ENCODE assay signal across 2 cellular contexts in the genomic region with DNA sequence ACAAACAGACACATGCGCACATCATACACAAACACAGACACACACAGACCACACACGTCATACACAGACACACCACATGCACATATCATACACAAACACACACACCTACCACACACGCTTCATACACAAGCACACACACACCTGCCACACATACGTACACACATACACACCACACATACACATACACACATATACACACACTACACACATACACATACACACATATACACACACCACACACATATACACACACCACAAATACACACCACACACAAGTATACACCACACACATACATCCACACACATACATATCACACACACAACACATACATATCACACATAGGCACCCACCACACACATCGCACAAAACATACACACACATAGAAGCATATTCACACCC.
TF ChIP-seq lines count a peak whose summit lies in the region.

No MANE protein-coding gene starts in this region.

TF ChIP-seq in IMR-90, 13 proteins besides CTCF, POLR2A, EP300 and RAD21:
- no peak for TF ChIP-seq NFE2L2 (IDR thresholded peaks at IDR 0.05; ENCODE audit: low read depth, low read length)
- no peak for TF ChIP-seq MAFK (IDR thresholded peaks at IDR 0.05; ENCODE audit: low read depth, low read length)
- no peak for TF ChIP-seq CHD1 (IDR thresholded peaks at IDR 0.05; ENCODE audit: low read depth, low read length)

TF ChIP-seq in H1, 55 proteins besides CTCF, POLR2A, EP300 and RAD21:
- no peak for TF ChIP-seq RBBP5 (IDR thresholded peaks at IDR 0.05; ENCODE audit: borderline replicate concordance, low read depth, low read length)
- no peak for TF ChIP-seq CHD1 (IDR thresholded peaks at IDR 0.05; ENCODE audit: low read depth, low read length)
- TF ChIP-seq, protein P1, sequence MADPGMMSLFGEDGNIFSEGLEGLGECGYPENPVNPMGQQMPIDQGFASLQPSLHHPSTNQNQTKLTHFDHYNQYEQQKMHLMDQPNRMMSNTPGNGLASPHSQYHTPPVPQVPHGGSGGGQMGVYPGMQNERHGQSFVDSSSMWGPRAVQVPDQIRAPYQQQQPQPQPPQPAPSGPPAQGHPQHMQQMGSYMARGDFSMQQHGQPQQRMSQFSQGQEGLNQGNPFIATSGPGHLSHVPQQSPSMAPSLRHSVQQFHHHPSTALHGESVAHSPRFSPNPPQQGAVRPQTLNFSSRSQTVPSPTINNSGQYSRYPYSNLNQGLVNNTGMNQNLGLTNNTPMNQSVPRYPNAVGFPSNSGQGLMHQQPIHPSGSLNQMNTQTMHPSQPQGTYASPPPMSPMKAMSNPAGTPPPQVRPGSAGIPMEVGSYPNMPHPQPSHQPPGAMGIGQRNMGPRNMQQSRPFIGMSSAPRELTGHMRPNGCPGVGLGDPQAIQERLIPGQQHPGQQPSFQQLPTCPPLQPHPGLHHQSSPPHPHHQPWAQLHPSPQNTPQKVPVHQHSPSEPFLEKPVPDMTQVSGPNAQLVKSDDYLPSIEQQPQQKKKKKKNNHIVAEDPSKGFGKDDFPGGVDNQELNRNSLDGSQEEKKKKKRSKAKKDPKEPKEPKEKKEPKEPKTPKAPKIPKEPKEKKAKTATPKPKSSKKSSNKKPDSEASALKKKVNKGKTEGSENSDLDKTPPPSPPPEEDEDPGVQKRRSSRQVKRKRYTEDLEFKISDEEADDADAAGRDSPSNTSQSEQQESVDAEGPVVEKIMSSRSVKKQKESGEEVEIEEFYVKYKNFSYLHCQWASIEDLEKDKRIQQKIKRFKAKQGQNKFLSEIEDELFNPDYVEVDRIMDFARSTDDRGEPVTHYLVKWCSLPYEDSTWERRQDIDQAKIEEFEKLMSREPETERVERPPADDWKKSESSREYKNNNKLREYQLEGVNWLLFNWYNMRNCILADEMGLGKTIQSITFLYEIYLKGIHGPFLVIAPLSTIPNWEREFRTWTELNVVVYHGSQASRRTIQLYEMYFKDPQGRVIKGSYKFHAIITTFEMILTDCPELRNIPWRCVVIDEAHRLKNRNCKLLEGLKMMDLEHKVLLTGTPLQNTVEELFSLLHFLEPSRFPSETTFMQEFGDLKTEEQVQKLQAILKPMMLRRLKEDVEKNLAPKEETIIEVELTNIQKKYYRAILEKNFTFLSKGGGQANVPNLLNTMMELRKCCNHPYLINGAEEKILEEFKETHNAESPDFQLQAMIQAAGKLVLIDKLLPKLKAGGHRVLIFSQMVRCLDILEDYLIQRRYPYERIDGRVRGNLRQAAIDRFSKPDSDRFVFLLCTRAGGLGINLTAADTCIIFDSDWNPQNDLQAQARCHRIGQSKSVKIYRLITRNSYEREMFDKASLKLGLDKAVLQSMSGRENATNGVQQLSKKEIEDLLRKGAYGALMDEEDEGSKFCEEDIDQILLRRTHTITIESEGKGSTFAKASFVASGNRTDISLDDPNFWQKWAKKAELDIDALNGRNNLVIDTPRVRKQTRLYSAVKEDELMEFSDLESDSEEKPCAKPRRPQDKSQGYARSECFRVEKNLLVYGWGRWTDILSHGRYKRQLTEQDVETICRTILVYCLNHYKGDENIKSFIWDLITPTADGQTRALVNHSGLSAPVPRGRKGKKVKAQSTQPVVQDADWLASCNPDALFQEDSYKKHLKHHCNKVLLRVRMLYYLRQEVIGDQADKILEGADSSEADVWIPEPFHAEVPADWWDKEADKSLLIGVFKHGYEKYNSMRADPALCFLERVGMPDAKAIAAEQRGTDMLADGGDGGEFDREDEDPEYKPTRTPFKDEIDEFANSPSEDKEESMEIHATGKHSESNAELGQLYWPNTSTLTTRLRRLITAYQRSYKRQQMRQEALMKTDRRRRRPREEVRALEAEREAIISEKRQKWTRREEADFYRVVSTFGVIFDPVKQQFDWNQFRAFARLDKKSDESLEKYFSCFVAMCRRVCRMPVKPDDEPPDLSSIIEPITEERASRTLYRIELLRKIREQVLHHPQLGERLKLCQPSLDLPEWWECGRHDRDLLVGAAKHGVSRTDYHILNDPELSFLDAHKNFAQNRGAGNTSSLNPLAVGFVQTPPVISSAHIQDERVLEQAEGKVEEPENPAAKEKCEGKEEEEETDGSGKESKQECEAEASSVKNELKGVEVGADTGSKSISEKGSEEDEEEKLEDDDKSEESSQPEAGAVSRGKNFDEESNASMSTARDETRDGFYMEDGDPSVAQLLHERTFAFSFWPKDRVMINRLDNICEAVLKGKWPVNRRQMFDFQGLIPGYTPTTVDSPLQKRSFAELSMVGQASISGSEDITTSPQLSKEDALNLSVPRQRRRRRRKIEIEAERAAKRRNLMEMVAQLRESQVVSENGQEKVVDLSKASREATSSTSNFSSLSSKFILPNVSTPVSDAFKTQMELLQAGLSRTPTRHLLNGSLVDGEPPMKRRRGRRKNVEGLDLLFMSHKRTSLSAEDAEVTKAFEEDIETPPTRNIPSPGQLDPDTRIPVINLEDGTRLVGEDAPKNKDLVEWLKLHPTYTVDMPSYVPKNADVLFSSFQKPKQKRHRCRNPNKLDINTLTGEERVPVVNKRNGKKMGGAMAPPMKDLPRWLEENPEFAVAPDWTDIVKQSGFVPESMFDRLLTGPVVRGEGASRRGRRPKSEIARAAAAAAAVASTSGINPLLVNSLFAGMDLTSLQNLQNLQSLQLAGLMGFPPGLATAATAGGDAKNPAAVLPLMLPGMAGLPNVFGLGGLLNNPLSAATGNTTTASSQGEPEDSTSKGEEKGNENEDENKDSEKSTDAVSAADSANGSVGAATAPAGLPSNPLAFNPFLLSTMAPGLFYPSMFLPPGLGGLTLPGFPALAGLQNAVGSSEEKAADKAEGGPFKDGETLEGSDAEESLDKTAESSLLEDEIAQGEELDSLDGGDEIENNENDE (IDR thresholded peaks at IDR 0.05; ENCODE audit: insufficient replicate concordance, low read length) = no peak
- TF ChIP-seq GABPA (IDR thresholded peaks at IDR 0.05; ENCODE audit: borderline replicate concordance, insufficient read depth, low read length) = no peak
- TF ChIP-seq ZNF274 (IDR thresholded peaks at IDR 0.05; ENCODE audit: borderline replicate concordance, extremely low read depth, low read length) = no peak
- no peak for TF ChIP-seq PHF8 (conservative IDR thresholded peaks at IDR 0.05; ENCODE audit: low read depth, low read length)
- no peak for TF ChIP-seq RXRA (IDR thresholded peaks at IDR 0.05; ENCODE audit: insufficient read depth, low read depth, low read length)
- no peak for TF ChIP-seq TBP (IDR thresholded peaks at IDR 0.05; ENCODE audit: low read depth, low read length)
- no peak for TF ChIP-seq TEAD4 (IDR thresholded peaks at IDR 0.05; ENCODE audit: low read depth, low read length)
- no peak for TF ChIP-seq TAF7 (optimal IDR thresholded peaks at IDR 0.05; ENCODE audit: borderline replicate concordance, low read depth, low read length)
- no peak for TF ChIP-seq SP4 (IDR thresholded peaks at IDR 0.05; ENCODE audit: low read length)
- no peak for TF ChIP-seq POU5F1 (IDR thresholded peaks at IDR 0.05; ENCODE audit: low read depth, low read length)
- TF ChIP-seq, protein P2, sequence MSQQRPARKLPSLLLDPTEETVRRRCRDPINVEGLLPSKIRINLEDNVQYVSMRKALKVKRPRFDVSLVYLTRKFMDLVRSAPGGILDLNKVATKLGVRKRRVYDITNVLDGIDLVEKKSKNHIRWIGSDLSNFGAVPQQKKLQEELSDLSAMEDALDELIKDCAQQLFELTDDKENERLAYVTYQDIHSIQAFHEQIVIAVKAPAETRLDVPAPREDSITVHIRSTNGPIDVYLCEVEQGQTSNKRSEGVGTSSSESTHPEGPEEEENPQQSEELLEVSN (IDR thresholded peaks at IDR 0.05) = no peak
- TF ChIP-seq KDM1A (IDR thresholded peaks at IDR 0.05; ENCODE audit: borderline replicate concordance, low read length) = no peak
- TF ChIP-seq BRCA1 (IDR thresholded peaks at IDR 0.05; ENCODE audit: low read depth, low read length) = no peak
- TF ChIP-seq TAF1 (IDR thresholded peaks at IDR 0.05; ENCODE audit: low read depth, low read length) = no peak
- no peak for TF ChIP-seq RNF2 (IDR thresholded peaks at IDR 0.05; ENCODE audit: borderline replicate concordance, low read depth, low read length, missing control alignments, poor library complexity, severe bottlenecking)
- TF ChIP-seq SP1 (IDR thresholded peaks at IDR 0.05; ENCODE audit: low read depth, low read length) = no peak
